In genomic region chr3:190696777-190697501, GRCh38 we compare ENCODE assay signal across 8 cellular contexts.
A peak's percentile ranks its signal among the peaks of the same experiment; 100 is the strongest.
DNase-seq lines count a peak whose midpoint lies in the region; ATAC-seq and TF ChIP-seq lines count a peak whose summit lies in the region.

No MANE protein-coding gene starts in this region.

- no peak overlapping the region for H3K9ac ChIP-seq in mammary epithelial cell (ENCODE audit: insufficient read depth, low read length)

- H3K9me3 ChIP-seq in mammary epithelial cell (replicated peaks; ENCODE audit: insufficient read depth, low read length) = no peaks in the 10 kb centered on the region

- DNase-seq in G401 (ENCODE audit: low spot score) (peak; percentile 8), M059J (ENCODE audit: low read depth) (peak; percentile 62), mammary epithelial cell (no peak), myocyte (ENCODE audit: low read depth) (peak; percentile 71), DMS79 (lab: John Stamatoyannopoulos, UW) (no peak)
- no peak for DNase-seq in activated effector memory CD4-positive, alpha-beta T cell treated with anti-CD3 and anti-CD28 coated beads, Interleukin-2, amount 50 U/mL, for 16 hours
- no peak for DNase-seq in activated CD4-positive, alpha-beta memory T cell treated with anti-CD3 and anti-CD28 coated beads, Interleukin-2, amount 10 ng/mL, durations not matched to agents 7 days and 5 days

- H3K4me2 ChIP-seq in mammary epithelial cell (ENCODE audit: insufficient read depth, low read depth, low read length) = no peak overlapping the region

- in situ Hi-C loops in G401 (cut with HindIII; ENCODE audit: low sequenced_read_pairs) (no loop called here), mammary epithelial cell (cut with MboI; ENCODE audit: low sequenced_read_pairs in 2 of 2) (no loop called here)

- intact Hi-C loops in mammary epithelial cell (cut with micrococcal nuclease) = loop anchor here (1.0 to 10.0 kb wide), 4 partner anchors 183 to 736 kb away; partner anchors contain the start of gene IL1RAP

- POLR2A ChIA-PET in activated CD4-positive, alpha-beta memory T cell treated with anti-CD3 and anti-CD28 coated beads, Interleukin-2, amount 10 ng/mL, durations not matched to agents 7 days and 5 days (lab: Charles Lee) = interaction anchor here (0.9 kb wide), 1 partner anchor 183 kb away, joined by 9 read pairs; the partner anchor contains the start of gene IL1RAP

- peaks cover 8% of the 10 kb centered on the region for H3K4me1 ChIP-seq in mammary epithelial cell (ENCODE audit: insufficient read depth, low read length)

- 56% methylated on average over 6 of the region's 7 CpGs for WGBS in mammary epithelial cell (ENCODE audit: low coverage, missing lambda C conversion rate)

- H3K27me3 Mint-ChIP-seq in activated CD4-positive, alpha-beta memory T cell treated with anti-CD3 and anti-CD28 coated beads, Interleukin-2, amount 10 ng/mL, durations not matched to agents 7 days and 5 days = peaks cover 17% of the 10 kb centered on the region

- dilution Hi-C loops in mammary epithelial cell (cut with HindIII; ENCODE audit: low sequenced_read_pairs) = no loop called here

- no TSS peak for BruUV-seq in mammary epithelial cell (replicated peaks; lab: Mats Ljungman, UMichigan)

- H3K36me3 Mint-ChIP-seq in activated CD4-positive, alpha-beta memory T cell treated with anti-CD3 and anti-CD28 coated beads, Interleukin-2, amount 10 ng/mL, durations not matched to agents 7 days and 5 days (ENCODE audit: low read depth) = no peaks in the 10 kb centered on the region

- no peaks in the 10 kb centered on the region for H3K79me2 ChIP-seq in mammary epithelial cell (ENCODE audit: insufficient read depth, low read length)

- peak overlapping the region; percentile 17 for H2AFZ ChIP-seq in mammary epithelial cell (ENCODE audit: low read depth, low read length)

- no peak overlapping the region for H3K27ac Mint-ChIP-seq in activated CD4-positive, alpha-beta memory T cell treated with anti-CD3 and anti-CD28 coated beads, Interleukin-2, amount 10 ng/mL, durations not matched to agents 7 days and 5 days

- no peaks in the 10 kb centered on the region for H4K20me1 ChIP-seq in mammary epithelial cell (ENCODE audit: insufficient read depth, low read length)

- H3K4me3 Mint-ChIP-seq in activated CD4-positive, alpha-beta memory T cell treated with anti-CD3 and anti-CD28 coated beads, Interleukin-2, amount 10 ng/mL, durations not matched to agents 7 days and 5 days = no peak overlapping the region

- no peaks in the 10 kb centered on the region for H3K27me3 ChIP-seq in mammary epithelial cell (ENCODE audit: insufficient read depth, low read length)

- no peak overlapping the region for H3K4me3 ChIP-seq in mammary epithelial cell (replicated peaks in 1 of 3; ENCODE audit: insufficient read depth in 1 of 3, low read depth in 2 of 3, low read length in 3 of 3)

- no peak overlapping the region for H3K27ac ChIP-seq in mammary epithelial cell (ENCODE audit: insufficient read depth, low read depth, low read length)

- CTCF ChIA-PET in mammary epithelial cell (lab: Charles Lee; ENCODE audit: low non-redundant PET) = interaction anchor here (0.6 to 1.0 kb wide), 2 partner anchors 35 to 182 kb away, joined by 3 to 4 read pairs; no protein-coding TSS in a partner anchor
- CTCF ChIA-PET in activated CD4-positive, alpha-beta memory T cell treated with anti-CD3 and anti-CD28 coated beads, Interleukin-2, amount 10 ng/mL, durations not matched to agents 7 days and 5 days (lab: Charles Lee) = interaction anchor here (0.7 to 2.8 kb wide), 11 partner anchors 8 to 1515 kb away, joined by 3 to 22 read pairs (median 4); partner anchors contain the start of genes CLDN1 and IL1RAP

- no peaks in the 10 kb centered on the region for H3K36me3 ChIP-seq in mammary epithelial cell (ENCODE audit: insufficient read depth, low read length)

- peaks cover 6% of the 10 kb centered on the region for H3K4me1 Mint-ChIP-seq in activated CD4-positive, alpha-beta memory T cell treated with anti-CD3 and anti-CD28 coated beads, Interleukin-2, amount 10 ng/mL, durations not matched to agents 7 days and 5 days

- H3K9me3 Mint-ChIP-seq in activated CD4-positive, alpha-beta memory T cell treated with anti-CD3 and anti-CD28 coated beads, Interleukin-2, amount 10 ng/mL, durations not matched to agents 7 days and 5 days = no peaks in the 10 kb centered on the region

- TF ChIP-seq CTCF in mammary epithelial cell (conservative IDR thresholded peaks at IDR 0.05 in 1 of 2, IDR thresholded peaks at IDR 0.05 in 1 of 2; ENCODE audit: extremely low read depth in 1 of 2, insufficient read depth in 1 of 2, low read depth in 1 of 2, low read length in 2 of 2) = peak; percentile 52 to 59

- ATAC-seq in HG03095 (IDR thresholded peaks at IDR 0.05; ENCODE audit: unreplicated experiment) = no peak

Comparison
In these comparisons a context has a peak if more than half of its experiments do, and no peak if none do; other contexts are left out.
1. DNase-seq: peak in G401 (single experiment), M059J (single experiment) and myocyte (single experiment); none in mammary epithelial cell (single experiment), activated effector memory CD4-positive, alpha-beta T cell treated with anti-CD3 and anti-CD28 coated beads, Interleukin-2, amount 50 U/mL, for 16 hours (single experiment), DMS79 (single experiment) and activated CD4-positive, alpha-beta memory T cell treated with anti-CD3 and anti-CD28 coated beads, Interleukin-2, amount 10 ng/mL, durations not matched to agents 7 days and 5 days (single experiment).